Comparison of ENCODE assay signal across 1 cellular context in the genomic region with DNA sequence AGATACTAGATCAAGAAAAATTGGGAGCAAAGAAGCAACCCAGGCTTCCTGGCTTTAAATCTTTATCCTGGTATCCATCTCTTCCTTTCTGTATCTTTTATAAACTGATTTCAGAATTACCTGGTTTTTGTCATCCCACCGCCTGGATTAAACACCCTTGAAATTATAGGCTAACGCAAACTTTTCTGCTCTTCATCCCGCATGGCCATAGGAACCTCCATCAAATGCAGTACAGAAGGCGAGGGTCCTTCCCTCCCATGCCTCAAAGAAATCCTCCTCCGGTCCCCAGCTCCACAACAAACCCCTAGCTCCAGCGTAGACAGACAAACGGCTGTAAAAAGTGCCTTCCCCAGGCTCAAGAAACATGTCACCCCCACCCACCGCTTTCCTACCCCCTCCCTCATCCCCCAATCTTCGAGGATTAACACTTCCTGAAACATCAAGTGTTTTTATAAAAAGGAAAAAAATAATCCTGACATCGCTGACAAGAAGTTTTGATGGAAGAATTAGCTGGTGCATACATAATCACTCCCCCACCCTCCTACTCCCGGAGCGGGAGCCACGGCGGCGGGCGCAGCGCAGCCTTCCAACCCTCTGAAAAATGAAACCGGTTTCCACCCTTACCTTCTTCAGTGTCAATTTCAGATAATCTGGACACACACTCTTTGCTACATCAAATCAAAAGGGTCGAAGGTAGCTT.
TF ChIP-seq lines count a peak whose summit lies in the region.

No MANE protein-coding gene starts in this region.

TF ChIP-seq in HepG2, 621 proteins besides CTCF, POLR2A, EP300 and RAD21:
- TF ChIP-seq, protein P1, sequence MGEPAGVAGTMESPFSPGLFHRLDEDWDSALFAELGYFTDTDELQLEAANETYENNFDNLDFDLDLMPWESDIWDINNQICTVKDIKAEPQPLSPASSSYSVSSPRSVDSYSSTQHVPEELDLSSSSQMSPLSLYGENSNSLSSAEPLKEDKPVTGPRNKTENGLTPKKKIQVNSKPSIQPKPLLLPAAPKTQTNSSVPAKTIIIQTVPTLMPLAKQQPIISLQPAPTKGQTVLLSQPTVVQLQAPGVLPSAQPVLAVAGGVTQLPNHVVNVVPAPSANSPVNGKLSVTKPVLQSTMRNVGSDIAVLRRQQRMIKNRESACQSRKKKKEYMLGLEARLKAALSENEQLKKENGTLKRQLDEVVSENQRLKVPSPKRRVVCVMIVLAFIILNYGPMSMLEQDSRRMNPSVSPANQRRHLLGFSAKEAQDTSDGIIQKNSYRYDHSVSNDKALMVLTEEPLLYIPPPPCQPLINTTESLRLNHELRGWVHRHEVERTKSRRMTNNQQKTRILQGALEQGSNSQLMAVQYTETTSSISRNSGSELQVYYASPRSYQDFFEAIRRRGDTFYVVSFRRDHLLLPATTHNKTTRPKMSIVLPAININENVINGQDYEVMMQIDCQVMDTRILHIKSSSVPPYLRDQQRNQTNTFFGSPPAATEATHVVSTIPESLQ (CRISPR knock-in tag; conservative IDR thresholded peaks at IDR 0.05), result no peak
- TF ChIP-seq MXD4 (CRISPR knock-in tag; IDR thresholded peaks at IDR 0.05), result no peak
- TF ChIP-seq EZH2 (conservative IDR thresholded peaks at IDR 0.05; ENCODE audit: low read depth, low read length), result peak; percentile 4; the same call in 1 of the 2 replicates
